In the genomic region with DNA sequence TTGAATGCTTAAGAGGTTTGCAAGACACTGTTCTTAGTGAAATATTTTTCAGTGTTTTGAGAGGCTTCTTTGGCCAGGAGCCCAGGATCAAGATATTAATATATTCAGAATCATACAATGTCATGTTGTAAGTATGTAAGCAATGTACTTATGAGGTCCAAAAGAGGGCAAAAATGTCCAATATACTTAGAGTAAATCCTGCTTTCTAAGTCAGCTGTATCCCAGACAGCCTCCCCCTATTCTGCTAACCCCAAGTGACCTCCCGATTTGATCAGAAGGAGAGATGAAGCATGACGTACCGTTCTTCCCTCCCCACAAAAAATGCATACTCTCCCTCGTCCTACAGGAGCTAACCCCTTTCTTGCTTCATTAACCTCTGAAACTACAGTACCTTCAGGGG, we compare ENCODE assay signal across 12 cellular contexts.
DNase-seq lines count a peak whose midpoint lies in the region; ATAC-seq and TF ChIP-seq lines count a peak whose summit lies in the region.
"Had no signal": no experiment of that assay in that cellular context is flagged by ENCODE, and none has a peak within 500 bp of the region (broad histone marks: within the 10 kb centered on the region; RNA-seq: fewer than 3 reads in every experiment).

No MANE protein-coding gene starts in this region.

- WGBS in transverse colon (ENCODE audit: low coverage in 1 of 2), 2 donors = 79% methylated on average over 4 of the region's 4 CpGs; no CpG with 5 or more reads in 1 of the 2 donors

- intact Hi-C loops in mucosa of descending colon (cut with DNase I, micrococcal nuclease) = loop anchor here (5.0 kb wide), 1 partner anchor 122 kb away; no protein-coding TSS in a partner anchor
- intact Hi-C loops in transverse colon (cut with DNase I; ENCODE audit: low total_unique reads) = loop anchor here (5.0 kb wide), 1 partner anchor 122 kb away; no protein-coding TSS in a partner anchor

- H3K36me3 ChIP-seq in mucosa of descending colon (ENCODE audit: low read depth) = no peaks in the 10 kb centered on the region
- peaks cover 0 to 25% (median 0%) of the 10 kb centered on the region in 4 donors for H3K36me3 ChIP-seq in transverse colon

- H3K27ac ChIP-seq in transverse colon = peak overlapping the region; percentile 13 to 61 (median 54)

- ATAC-seq in mucosa of descending colon = peak; percentile 11
- ATAC-seq: activated CD8-positive, alpha-beta memory T cell treated with anti-CD3 and anti-CD28 coated beads, Interleukin-2, amount 10 ng/mL, durations not matched to agents 7 days and 5 days; activated naive CD8-positive, alpha-beta T cell treated with anti-CD3 and anti-CD28 coated beads, Interleukin-2, amount 50 U/mL, for 24 hours; effector memory CD8-positive, alpha-beta T cell had no signal

- H3K4me3 ChIP-seq in mucosa of descending colon (no peak overlapping the region), transverse colon (no peak overlapping the region)

- no peak for TF ChIP-seq CTCF in mucosa of descending colon (IDR thresholded peaks at IDR 0.05)
- TF ChIP-seq CTCF in transverse colon (IDR thresholded peaks at IDR 0.05) = no peak

- H3K4me1 ChIP-seq in mucosa of descending colon (ENCODE audit: low read depth) (no peaks in the 10 kb centered on the region), transverse colon (peaks cover 0 to 20% (median 4%) of the 10 kb centered on the region in 4 donors)

- peak; percentile 81 for DNase-seq in HS-27A (ENCODE audit: low read depth)
- DNase-seq in dedifferentiated amniotic fluid mesenchymal stem cell (ENCODE audit: extremely low spot score) = peak; percentile 92
- no peak for DNase-seq in mucosa of descending colon
- no peak for DNase-seq in transverse colon
- DNase-seq in activated CD4-positive, alpha-beta T cell treated with anti-CD3 and anti-CD28 coated beads, Interleukin-2, amount 50 U/mL, for 48 hours = no peak
- no peak for DNase-seq in A172 (ENCODE audit: low spot score)
- DNase-seq in NCI-H1092 treated with DMSO at 0.1 percent for 48 hours (lab: John Stamatoyannopoulos, UW) = no peak
- DNase-seq: activated CD8-positive, alpha-beta memory T cell treated with anti-CD3 and anti-CD28 coated beads, Interleukin-2, amount 10 ng/mL, durations not matched to agents 7 days and 5 days; activated naive CD8-positive, alpha-beta T cell treated with anti-CD3 and anti-CD28 coated beads, Interleukin-2, amount 50 U/mL, for 24 hours; DMS 273 treated with DMSO at 0.1 percent for 48 hours; effector memory CD8-positive, alpha-beta T cell; NCI-H2107 had no signal

- no peak for TF ChIP-seq EP300 in transverse colon (IDR thresholded peaks at IDR 0.05; ENCODE audit: low read depth)

- no peaks in the 10 kb centered on the region for H3K27me3 ChIP-seq in transverse colon

- H3K9me3 ChIP-seq in mucosa of descending colon = no peaks in the 10 kb centered on the region
- H3K9me3 ChIP-seq in transverse colon = no peaks in the 10 kb centered on the region

- in situ Hi-C loops in transverse colon (cut with MboI; ENCODE audit: low pct_ligation_motif_present in 1 of 4, low pct_unique_long_range_greater_than_20kb in 1 of 4, low sequenced_read_pairs in 3 of 4) = loop anchor here (10.0 to 25.0 kb wide), 2 partner anchors 112 to 119 kb away; no protein-coding TSS in a partner anchor

- TF ChIP-seq POLR2A in transverse colon (IDR thresholded peaks at IDR 0.05) = no peak

Comparison
In these comparisons a context has a peak if more than half of its experiments do, and no peak if none do; other contexts are left out.
1. DNase-seq: peak in HS-27A (single experiment) and dedifferentiated amniotic fluid mesenchymal stem cell (single experiment); none in mucosa of descending colon (0 of 3), transverse colon (single experiment), activated CD4-positive, alpha-beta T cell treated with anti-CD3 and anti-CD28 coated beads, Interleukin-2, amount 50 U/mL, for 48 hours (0 of 2), A172 (single experiment) and NCI-H1092 treated with DMSO at 0.1 percent for 48 hours (single experiment).